ENCODE assay signal across 19 cellular contexts in genomic region chr12:124126950-124127349, GRCh38.
DNase-seq lines count a peak whose midpoint lies in the region; ATAC-seq and TF ChIP-seq lines count a peak whose summit lies in the region.
"Had no signal": no experiment of that assay in that cellular context is flagged by ENCODE, and none has a peak within 500 bp of the region (broad histone marks: within the 10 kb centered on the region; RNA-seq: fewer than 3 reads in every experiment).

No MANE protein-coding gene starts in this region.

- no peaks in the 10 kb centered on the region for H3K4me1 ChIP-seq in thyroid gland
- no peaks in the 10 kb centered on the region for H3K4me1 ChIP-seq in upper lobe of left lung
- H3K4me1 ChIP-seq: sigmoid colon had no signal

- H3K27me3 Mint-ChIP-seq in glutamatergic neuron (ENCODE audit: unreplicated experiment), result peaks cover 3% of the 10 kb centered on the region

- H3K27ac ChIP-seq in thyroid gland (no peak overlapping the region), upper lobe of left lung (no peak overlapping the region)
- H3K27ac ChIP-seq: sigmoid colon, thoracic aorta had no signal

- no peak for TF ChIP-seq EP300 in upper lobe of left lung (IDR thresholded peaks at IDR 0.05)

- intact Hi-C loops in thyroid gland (cut with DNase I), result no loop called here

- peak; percentile 24 for DNase-seq in Daoy (ENCODE audit: low read depth)
- peak; percentile 15 for DNase-seq in LHCN-M2 (ENCODE audit: low read depth)
- DNase-seq in thyroid gland, result no peak
- no peak for DNase-seq in stimulated activated effector memory CD8-positive, alpha-beta T cell treated with anti-CD3 and anti-CD28 coated beads, Interleukin-12 subunit alpha, Interleukin-12 subunit beta, amount 100 ng/mL, for 72 hours (ENCODE audit: low spot score in 2 of 2)
- no peak for DNase-seq in glutamatergic neuron
- DNase-seq in upper lobe of left lung, result no peak
- DNase-seq: activated CD8-positive, alpha-beta T cell treated with anti-CD3 and anti-CD28 coated beads for 36 hours; DMS79 treated with DMSO at 0.1 percent for 48 hours; MG63; mucosa of descending colon; NCI-H1930; NCI-H524 treated with DMSO at 0.1 percent for 48 hours; nucleus accumbens; sigmoid colon; stimulated activated CD4-positive, alpha-beta T cell treated with anti-CD3 and anti-CD28 coated beads, Interleukin-4, amount 100 ng/mL, for 1 hour; stimulated activated CD8-positive, alpha-beta memory T cell treated with anti-CD3 and anti-CD28 coated beads, Interleukin-4, amount 100 ng/mL, for 48 hours had no signal

- TF ChIP-seq POLR2A in thyroid gland (IDR thresholded peaks at IDR 0.05) (no peak), upper lobe of left lung (IDR thresholded peaks at IDR 0.05) (no peak)

- no peaks in the 10 kb centered on the region for H3K36me3 Mint-ChIP-seq in stimulated activated effector memory CD8-positive, alpha-beta T cell treated with anti-CD3 and anti-CD28 coated beads, Interleukin-12 subunit alpha, Interleukin-12 subunit beta, amount 100 ng/mL, for 72 hours
- no peaks in the 10 kb centered on the region for H3K36me3 Mint-ChIP-seq in glutamatergic neuron (ENCODE audit: unreplicated experiment)

- H3K9me3 ChIP-seq in thyroid gland (no peaks in the 10 kb centered on the region), upper lobe of left lung (no peaks in the 10 kb centered on the region)
- H3K9me3 ChIP-seq: MG63, mucosa of descending colon, sigmoid colon, thoracic aorta had no signal

- H3K36me3 ChIP-seq in thyroid gland, result no peaks in the 10 kb centered on the region
- no peaks in the 10 kb centered on the region for H3K36me3 ChIP-seq in upper lobe of left lung
- H3K36me3 ChIP-seq: MG63, sigmoid colon, thoracic aorta had no signal

- 73 to 83% methylated on average over 8 of the region's 8 CpGs for WGBS in thyroid gland, 2 donors
- WGBS in upper lobe of left lung, 2 donors, result 69 to 72% methylated on average over 8 of the region's 8 CpGs

- H3K4me3 Mint-ChIP-seq in stimulated activated effector memory CD8-positive, alpha-beta T cell treated with anti-CD3 and anti-CD28 coated beads, Interleukin-12 subunit alpha, Interleukin-12 subunit beta, amount 100 ng/mL, for 72 hours, result no peak overlapping the region
- no peak overlapping the region for H3K4me3 Mint-ChIP-seq in glutamatergic neuron (ENCODE audit: unreplicated experiment)
- H3K4me3 Mint-ChIP-seq: activated CD8-positive, alpha-beta T cell treated with anti-CD3 and anti-CD28 coated beads for 36 hours had no signal

- H3K4me3 ChIP-seq in thyroid gland (replicated peaks in 1 of 3), result no peak overlapping the region
- H3K4me3 ChIP-seq in upper lobe of left lung, result no peak overlapping the region
- H3K4me3 ChIP-seq: MG63, mucosa of descending colon, sigmoid colon, thoracic aorta had no signal

- no peaks in the 10 kb centered on the region for H3K4me1 Mint-ChIP-seq in stimulated activated effector memory CD8-positive, alpha-beta T cell treated with anti-CD3 and anti-CD28 coated beads, Interleukin-12 subunit alpha, Interleukin-12 subunit beta, amount 100 ng/mL, for 72 hours
- H3K4me1 Mint-ChIP-seq in glutamatergic neuron (ENCODE audit: low read depth, unreplicated experiment), result peaks cover 17% of the 10 kb centered on the region

- TF ChIP-seq CTCF in thyroid gland (IDR thresholded peaks at IDR 0.05) (no peak), glutamatergic neuron (IDR thresholded peaks at IDR 0.05; ENCODE audit: partially characterized antibody, unreplicated experiment) (no peak), upper lobe of left lung (IDR thresholded peaks at IDR 0.05) (no peak)

- H3K9me3 Mint-ChIP-seq in stimulated activated effector memory CD8-positive, alpha-beta T cell treated with anti-CD3 and anti-CD28 coated beads, Interleukin-12 subunit alpha, Interleukin-12 subunit beta, amount 100 ng/mL, for 72 hours, result no peaks in the 10 kb centered on the region
- no peaks in the 10 kb centered on the region for H3K9me3 Mint-ChIP-seq in glutamatergic neuron (ENCODE audit: unreplicated experiment)
- H3K9me3 Mint-ChIP-seq: activated CD8-positive, alpha-beta T cell treated with anti-CD3 and anti-CD28 coated beads for 36 hours had no signal

- ATAC-seq in GM19035 (IDR thresholded peaks at IDR 0.05; ENCODE audit: unreplicated experiment) (peak; percentile 61), HG02678 (IDR thresholded peaks at IDR 0.05; ENCODE audit: unreplicated experiment) (peak; percentile 48), upper lobe of left lung (ENCODE audit: low FRiP score in 2 of 2) (no peak)
- no peak for ATAC-seq in stimulated activated effector memory CD8-positive, alpha-beta T cell treated with anti-CD3 and anti-CD28 coated beads, Interleukin-12 subunit alpha, Interleukin-12 subunit beta, amount 100 ng/mL, for 72 hours
- ATAC-seq: activated CD8-positive, alpha-beta T cell treated with anti-CD3 and anti-CD28 coated beads for 36 hours; mucosa of descending colon had no signal

- H3K27ac Mint-ChIP-seq in stimulated activated effector memory CD8-positive, alpha-beta T cell treated with anti-CD3 and anti-CD28 coated beads, Interleukin-12 subunit alpha, Interleukin-12 subunit beta, amount 100 ng/mL, for 72 hours, result no peak overlapping the region
- H3K27ac Mint-ChIP-seq in glutamatergic neuron (ENCODE audit: unreplicated experiment), result no peak overlapping the region
- H3K27ac Mint-ChIP-seq: activated CD8-positive, alpha-beta T cell treated with anti-CD3 and anti-CD28 coated beads for 36 hours had no signal

- no peaks in the 10 kb centered on the region for H3K27me3 ChIP-seq in thyroid gland
- no peaks in the 10 kb centered on the region for H3K27me3 ChIP-seq in upper lobe of left lung
- H3K27me3 ChIP-seq: MG63, sigmoid colon had no signal

Comparison
In these comparisons a context has a peak if more than half of its experiments do, and no peak if none do; other contexts are left out.
1. DNase-seq: peak in Daoy (single experiment) and LHCN-M2 (single experiment); none in thyroid gland (0 of 2), stimulated activated effector memory CD8-positive, alpha-beta T cell treated with anti-CD3 and anti-CD28 coated beads, Interleukin-12 subunit alpha, Interleukin-12 subunit beta, amount 100 ng/mL, for 72 hours (0 of 2), glutamatergic neuron (single experiment) and upper lobe of left lung (0 of 2).
2. ATAC-seq: peak in GM19035 (single experiment) and HG02678 (single experiment); none in stimulated activated effector memory CD8-positive, alpha-beta T cell treated with anti-CD3 and anti-CD28 coated beads, Interleukin-12 subunit alpha, Interleukin-12 subunit beta, amount 100 ng/mL, for 72 hours (single experiment) and upper lobe of left lung (0 of 2).